32 cellular contexts compared by ENCODE assay signal in genomic region chr5:15034379-15034778, GRCh38.
"Had no signal": no experiment of that assay in that cellular context is flagged by ENCODE, and none has a peak within 500 bp of the region (broad histone marks: within the 10 kb centered on the region; RNA-seq: fewer than 3 reads in every experiment).

No MANE protein-coding gene starts in this region.

- FAIRE-seq: colon, endometrium, endothelial cell of umbilical vein had no signal

- H3K9me3 ChIP-seq: adrenal gland, body of pancreas, gastrocnemius medialis had no signal

- H3K27me3 ChIP-seq: adrenal gland, body of pancreas, gastrocnemius medialis had no signal

- H3K4me1 ChIP-seq: adrenal gland, foreskin keratinocyte, gastrocnemius medialis had no signal

- DNase-seq: activated CD4-positive, alpha-beta memory T cell treated with anti-CD3 and anti-CD28 coated beads for 36 hours; activated CD4-positive, alpha-beta T cell treated with anti-CD3 and anti-CD28 coated beads for 36 hours; activated CD4-positive, alpha-beta T cell treated with anti-CD3 and anti-CD28 coated beads, Interleukin-2, amount 10 ng/mL, durations not matched to agents 24 days and 14 days; activated CD4-positive, CD25-positive, alpha-beta regulatory T cell; activated CD4-positive, CD25-positive, alpha-beta regulatory T cell treated with anti-CD3 and anti-CD28 coated beads, Interleukin-2, amount 50 U/mL, for 72 hours; activated CD8-positive, alpha-beta memory T cell treated with anti-CD3 and anti-CD28 coated beads, Interleukin-2, amount 10 ng/mL, durations not matched to agents 7 days and 5 days; activated CD8-positive, alpha-beta memory T cell treated with anti-CD3 and anti-CD28 coated beads, Interleukin-2, amount 50 U/mL, for 4 hours; activated CD8-positive, alpha-beta T cell treated with anti-CD3 and anti-CD28 coated beads, Interleukin-2, amount 10 ng/mL, durations not matched to agents 7 days and 5 days; activated effector memory CD4-positive, alpha-beta T cell treated with anti-CD3 and anti-CD28 coated beads, Interleukin-2, amount 50 U/mL, for 16 hours; activated naive CD4-positive, alpha-beta T cell treated with anti-CD3 and anti-CD28 coated beads for 36 hours; activated naive CD8-positive, alpha-beta T cell treated with anti-CD3 and anti-CD28 coated beads for 36 hours; activated naive CD8-positive, alpha-beta T cell treated with anti-CD3 and anti-CD28 coated beads, Interleukin-2, amount 50 U/mL, for 24 hours; activated T-cell treated with anti-CD3 and anti-CD28 coated beads, Interleukin-2, amount 50 U/mL, for 1 hour; activated T-cell treated with anti-CD3 and anti-CD28 coated beads, Interleukin-2, amount 50 U/mL, for 48 hours; adrenal gland; amygdala; aorta; body of pancreas; caudate nucleus; cortex of kidney; effector CD8-positive, alpha-beta T cell; foreskin keratinocyte; gastrocnemius medialis; glutamatergic neuron; T-helper 1 cell; T-helper 17 cell; T1000; WERI-Rb-1 had no signal

- ATAC-seq: activated CD4-positive, alpha-beta T cell treated with anti-CD3 and anti-CD28 coated beads for 36 hours; activated CD8-positive, alpha-beta memory T cell treated with anti-CD3 and anti-CD28 coated beads, Interleukin-2, amount 10 ng/mL, durations not matched to agents 7 days and 5 days; activated CD8-positive, alpha-beta T cell treated with anti-CD3 and anti-CD28 coated beads, Interleukin-2, amount 10 ng/mL, durations not matched to agents 7 days and 5 days; activated naive CD8-positive, alpha-beta T cell treated with anti-CD3 and anti-CD28 coated beads, Interleukin-2, amount 50 U/mL, for 24 hours; body of pancreas; foreskin keratinocyte; gastrocnemius medialis; T-helper 17 cell had no signal

- H3K4me3 ChIP-seq: adrenal gland, body of pancreas, gastrocnemius medialis had no signal

- H3K27ac ChIP-seq: adrenal gland, body of pancreas, epithelial cell of prostate, foreskin keratinocyte, gastrocnemius medialis, WERI-Rb-1 had no signal

- H3K36me3 ChIP-seq: adrenal gland, gastrocnemius medialis, WERI-Rb-1 had no signal
